Comparison of ENCODE assay signal across 8 cellular contexts in the genomic region with DNA sequence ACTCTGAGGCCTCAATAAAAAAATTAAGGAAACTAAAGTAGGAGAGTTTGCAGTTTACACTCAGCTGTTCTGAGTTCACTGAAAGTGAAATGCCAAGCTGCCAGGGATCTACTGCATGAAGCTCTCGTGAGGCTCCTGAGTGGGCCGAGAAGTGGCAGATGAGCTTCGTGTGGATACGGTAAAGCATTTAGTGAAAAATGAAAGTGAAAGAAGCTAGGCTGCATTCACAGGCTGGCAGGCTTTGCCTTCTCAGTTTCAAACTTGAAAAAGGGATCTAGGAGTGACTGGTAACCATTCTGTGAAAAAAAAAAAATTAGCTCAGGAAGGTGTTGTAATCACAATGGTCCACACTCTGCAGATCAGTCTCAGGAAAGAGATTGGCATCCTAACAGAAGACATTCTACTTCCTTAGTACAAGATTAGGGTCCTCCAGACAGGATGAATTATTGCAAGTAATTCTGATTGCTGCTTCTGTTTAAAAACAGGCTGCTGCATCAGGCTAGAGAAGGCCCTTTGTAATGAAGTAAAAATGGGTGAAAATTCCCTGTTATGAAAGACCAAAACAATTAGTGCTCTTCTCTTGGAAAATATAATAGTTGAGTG.
DNase-seq lines count a peak whose midpoint lies in the region; ATAC-seq and FAIRE-seq lines count a peak whose summit lies in the region.

No MANE protein-coding gene starts in this region.

- no peaks in the 10 kb centered on the region for H3K36me3 ChIP-seq in urinary bladder (ENCODE audit: insufficient read depth)

- H3K4me3 ChIP-seq in urinary bladder (ENCODE audit: low read depth, low read length): peak overlapping the region; percentile 10

- intact Hi-C loops in posterior cingulate gyrus (cut with DNase I): no loop called here

- WGBS in urinary bladder: 0% methylated on average over 4 of the region's 4 CpGs

- H3K27ac ChIP-seq in urinary bladder (ENCODE audit: low read depth): peak overlapping the region; percentile 59

- peak; percentile 99 for ATAC-seq in GM18519 (IDR thresholded peaks at IDR 0.05; ENCODE audit: low FRiP score, unreplicated experiment)
- ATAC-seq in HG03025 (IDR thresholded peaks at IDR 0.05; ENCODE audit: low FRiP score, unreplicated experiment): peak; percentile 97

- no peaks in the 10 kb centered on the region for H3K4me1 ChIP-seq in urinary bladder (ENCODE audit: insufficient read depth)

- peak; percentile 70 for FAIRE-seq in A204.1 (lab: Jason Lieb, UNC)

- DNase-seq in NCI-H748 (lab: John Stamatoyannopoulos, UW; ENCODE audit: unreplicated experiment) (peak; percentile 65), activated T-cell treated with anti-CD3 and anti-CD28 coated beads for 24 hours (ENCODE audit: low read depth) (peak; percentile 19), fibroblast of gingiva (ENCODE audit: low read depth) (peak; percentile 52), posterior cingulate gyrus (peak in 6 of 10 donors; percentile 8 to 72 (median 20))

Comparison
In these comparisons a context has a peak if more than half of its experiments do, and no peak if none do; other contexts are left out.
1. Peak in every context shown above with its lines: DNase-seq, ATAC-seq, H3K4me3 ChIP-seq and H3K27ac ChIP-seq.